ENCODE assay signal across 1 cellular context in genomic region chr7:71925663-71926062, GRCh38.
TF ChIP-seq lines count a peak whose summit lies in the region.

No MANE protein-coding gene starts in this region.

TF ChIP-seq in GM23338, 12 proteins besides CTCF, POLR2A, EP300 and RAD21 (continued from another document):
- TF ChIP-seq ZNF462 (CRISPR knock-in tag; IDR thresholded peaks at IDR 0.05) (no peak), CREB1 (CRISPR knock-in tag; IDR thresholded peaks at IDR 0.05; ENCODE audit: low read depth) (no peak), NANOG (IDR thresholded peaks at IDR 0.05; ENCODE audit: borderline replicate concordance) (no peak)
- TF ChIP-seq, protein P1, sequence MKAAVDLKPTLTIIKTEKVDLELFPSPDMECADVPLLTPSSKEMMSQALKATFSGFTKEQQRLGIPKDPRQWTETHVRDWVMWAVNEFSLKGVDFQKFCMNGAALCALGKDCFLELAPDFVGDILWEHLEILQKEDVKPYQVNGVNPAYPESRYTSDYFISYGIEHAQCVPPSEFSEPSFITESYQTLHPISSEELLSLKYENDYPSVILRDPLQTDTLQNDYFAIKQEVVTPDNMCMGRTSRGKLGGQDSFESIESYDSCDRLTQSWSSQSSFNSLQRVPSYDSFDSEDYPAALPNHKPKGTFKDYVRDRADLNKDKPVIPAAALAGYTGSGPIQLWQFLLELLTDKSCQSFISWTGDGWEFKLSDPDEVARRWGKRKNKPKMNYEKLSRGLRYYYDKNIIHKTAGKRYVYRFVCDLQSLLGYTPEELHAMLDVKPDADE (IDR thresholded peaks at IDR 0.05) = no peak
